ENCODE assay signal across 1 cellular context in the genomic region with DNA sequence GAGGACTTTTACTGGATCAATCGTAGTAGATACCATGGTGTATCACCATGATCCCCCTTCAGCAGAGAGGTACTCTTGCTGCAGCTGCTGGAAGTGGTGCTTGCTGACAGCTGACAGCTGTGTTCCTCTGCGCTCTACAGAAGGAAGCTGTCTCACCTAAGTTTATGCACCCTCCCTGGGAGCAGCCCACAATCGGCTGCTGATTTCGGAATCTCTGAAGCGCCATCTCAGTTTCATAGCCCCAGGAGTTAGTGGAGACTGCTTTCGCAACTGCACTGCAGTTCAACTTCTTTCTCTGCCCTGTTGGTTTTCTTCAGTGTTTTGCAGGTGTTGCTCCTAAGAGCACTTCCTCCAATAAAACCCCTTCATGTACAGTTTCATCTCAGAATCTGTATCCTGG.
TF ChIP-seq lines count a peak whose summit lies in the region.

No MANE protein-coding gene starts in this region.

TF ChIP-seq in IMR-90, 13 proteins besides CTCF, POLR2A, EP300 and RAD21:
- TF ChIP-seq MXI1 (IDR thresholded peaks at IDR 0.05; ENCODE audit: borderline replicate concordance, low read depth, low read length): no peak
- no peak for TF ChIP-seq CEBPB (IDR thresholded peaks at IDR 0.05; ENCODE audit: low read depth, low read length)
TF ChIP-seq in IMR-90: peak in this region for 0.
